In genomic region chr5:7886849-7887460, GRCh38 we compare ENCODE assay signal across 1 cellular context.
A peak's percentile ranks its signal among the peaks of the same experiment; 100 is the strongest.
TF ChIP-seq lines count a peak whose summit lies in the region.

No MANE protein-coding gene starts in this region.

TF ChIP-seq in IMR-90, 13 proteins besides CTCF, POLR2A, EP300 and RAD21:
- TF ChIP-seq ELK1 (IDR thresholded peaks at IDR 0.05; ENCODE audit: borderline replicate concordance, low read depth, low read length) (peak; percentile 23; the same call in 1 of the 2 replicates), SMC3 (IDR thresholded peaks at IDR 0.05; ENCODE audit: low read depth, low read length) (peak; percentile 35; the same call in 1 of the 2 replicates), RCOR1 (IDR thresholded peaks at IDR 0.05; ENCODE audit: insufficient replicate concordance, low read length) (no peak)
